15 cellular contexts compared by ENCODE assay signal in genomic region chr17:80860101-80860671, GRCh38.
A peak's percentile ranks its signal among the peaks of the same experiment; 100 is the strongest.
DNase-seq lines count a peak whose midpoint lies in the region; ATAC-seq, FAIRE-seq and TF ChIP-seq lines count a peak whose summit lies in the region.
"Had no signal": no experiment of that assay in that cellular context is flagged by ENCODE, and none has a peak within 500 bp of the region (broad histone marks: within the 10 kb centered on the region; RNA-seq: fewer than 3 reads in every experiment).

No MANE protein-coding gene starts in this region.

- H3K79me2 ChIP-seq in ACC112 (ENCODE audit: control insufficient read depth, insufficient read depth, low read length, unreplicated experiment) (no peaks in the 10 kb centered on the region), GM23248 (ENCODE audit: insufficient read depth) (no peaks in the 10 kb centered on the region)
- H3K79me2 ChIP-seq: parathyroid adenoma had no signal

- H3K4me1 Mint-ChIP-seq in activated naive CD8-positive, alpha-beta T cell (ENCODE audit: low read depth): peaks cover 74% of the 10 kb centered on the region

- no peaks in the 10 kb centered on the region for H3K36me3 ChIP-seq in ACC112 (ENCODE audit: insufficient read depth, low read length)
- H3K36me3 ChIP-seq in GM23248 (ENCODE audit: low read depth): no peaks in the 10 kb centered on the region
- H3K36me3 ChIP-seq in mucosa of descending colon (ENCODE audit: low read depth): no peaks in the 10 kb centered on the region

- WGBS in GM23248 (ENCODE audit: low coverage in 1 of 2, low lambda C conversion rate in 2 of 2, missing lambda C conversion rate in 2 of 2), 2 experiments: 94% methylated on average over 19 to 20 of the region's 20 CpGs

- H4K20me1 ChIP-seq in GM23248 (ENCODE audit: insufficient read depth): no peaks in the 10 kb centered on the region

- no peaks in the 10 kb centered on the region for H3K9me3 Mint-ChIP-seq in activated naive CD8-positive, alpha-beta T cell (ENCODE audit: low read depth)

- H3K27ac ChIP-seq in ACC112 (ENCODE audit: low read depth, low read length) (peak overlapping the region; percentile 97; the same call in 1 of the 2 replicates), GM23248 (0 out of 2 replicates have a peak overlapping the region, but pooled peaks have one; percentile 63), caudate nucleus (ENCODE audit: low read depth, low read length) (no peak overlapping the region)
- H3K27ac ChIP-seq: C4-2B, parathyroid adenoma, testis had no signal

- H3K9me3 ChIP-seq in GM23248 (ENCODE audit: low read depth) (no peaks in the 10 kb centered on the region), mucosa of descending colon (no peaks in the 10 kb centered on the region)
- H3K9me3 ChIP-seq: testis had no signal

- H3K4me2 ChIP-seq in GM23248 (ENCODE audit: unreplicated experiment): no peak overlapping the region

- TF ChIP-seq CTCF in mucosa of descending colon (IDR thresholded peaks at IDR 0.05): no peak

- H3K4me1 ChIP-seq in ACC112 (ENCODE audit: control insufficient read depth, insufficient read depth, low read length, unreplicated experiment) (peaks cover 40% of the 10 kb centered on the region), GM23248 (ENCODE audit: insufficient read depth) (peaks cover 30% of the 10 kb centered on the region), mucosa of descending colon (ENCODE audit: low read depth) (peaks cover 7% of the 10 kb centered on the region)

- FAIRE-seq in GM12891 (lab: Jason Lieb, UNC) (no peak), frontal cortex (lab: Jason Lieb, UNC) (no peak)
- FAIRE-seq: bronchial epithelial cell had no signal

- H3K36me3 Mint-ChIP-seq in activated naive CD8-positive, alpha-beta T cell: peaks cover 19% of the 10 kb centered on the region

- no peak overlapping the region for H3K4me3 ChIP-seq in ACC112 (ENCODE audit: low read depth, low read length)
- no peak overlapping the region for H3K4me3 ChIP-seq in GM23248
- H3K4me3 ChIP-seq in mucosa of descending colon: no peak overlapping the region
- H3K4me3 ChIP-seq: testis had no signal

- no peaks in the 10 kb centered on the region for H3K27me3 ChIP-seq in ACC112 (ENCODE audit: insufficient read depth, low read length)
- H3K27me3 ChIP-seq in GM23248 (replicated peaks; ENCODE audit: insufficient read depth): no peaks in the 10 kb centered on the region
- H3K27me3 ChIP-seq: testis had no signal

- DNase-seq in GM23248: no peak
- DNase-seq in mucosa of descending colon: peak in 2 of 3 donors; percentile 10 to 46
- DNase-seq in GM12891 (ENCODE audit: insufficient read length, low spot score): no peak
- no peak for DNase-seq in caudate nucleus (lab: John Stamatoyannopoulos, UW)
- no peak for DNase-seq in frontal cortex (ENCODE audit: low spot score in 2 of 2)
- DNase-seq: foreskin fibroblast, MM.1S had no signal

- in situ Hi-C loops in GM23248 (cut with MboI): no loop called here

- H3K4me3 Mint-ChIP-seq in activated naive CD8-positive, alpha-beta T cell: no peak overlapping the region
- H3K4me3 Mint-ChIP-seq: endodermal cell had no signal

- H3K27ac Mint-ChIP-seq in activated naive CD8-positive, alpha-beta T cell: peak overlapping the region; percentile 91

- intact Hi-C loops in mucosa of descending colon (cut with DNase I, micrococcal nuclease): loop anchor here in 1 of 2 donors (10.0 kb wide), 1 partner anchor 125 kb away; no protein-coding TSS in a partner anchor

- H3K27me3 Mint-ChIP-seq in activated naive CD8-positive, alpha-beta T cell: no peaks in the 10 kb centered on the region

- peaks cover 14% of the 10 kb centered on the region for H3F3A ChIP-seq in GM23248 (ENCODE audit: insufficient read depth)

- ATAC-seq in mucosa of descending colon (no peak), GM19328 (IDR thresholded peaks at IDR 0.05; ENCODE audit: unreplicated experiment) (no peak)

- H3K9ac ChIP-seq in GM23248: no peak overlapping the region
- H3K9ac ChIP-seq: parathyroid adenoma had no signal

- H2AFZ ChIP-seq in ACC112 (ENCODE audit: low read length, unreplicated experiment) (no peak overlapping the region), GM23248 (no peak overlapping the region)
- H2AFZ ChIP-seq: parathyroid adenoma had no signal

- no peaks in the 10 kb centered on the region for H3K9me2 ChIP-seq in GM23248 (ENCODE audit: insufficient read depth)

- no peak for TF ChIP-seq POLR2A in GM12891 (IDR thresholded peaks at IDR 0.05; ENCODE audit: low read depth, low read length)

TF ChIP-seq in GM12891, 5 proteins besides CTCF, POLR2A, EP300 and RAD21:
- TF ChIP-seq TAF1 (IDR thresholded peaks at IDR 0.05; ENCODE audit: low read depth, low read length) (no peak), POU2F2 (IDR thresholded peaks at IDR 0.05; ENCODE audit: low read depth, low read length) (no peak), POLR2AphosphoS5 (IDR thresholded peaks at IDR 0.05; ENCODE audit: low read depth, low read length) (no peak), PAX5 (IDR thresholded peaks at IDR 0.05; ENCODE audit: insufficient read depth, low read length, severe bottlenecking) (no peak), SPI1 (IDR thresholded peaks at IDR 0.05; ENCODE audit: low read depth, low read length) (no peak)

Comparison
In these comparisons a context has a peak if more than half of its experiments do, and no peak if none do; other contexts are left out.
1. DNase-seq: peak in mucosa of descending colon (2 of 3); none in GM23248 (single experiment), GM12891 (single experiment), caudate nucleus (0 of 61) and frontal cortex (0 of 2).